7 cellular contexts compared by ENCODE assay signal in genomic region chr16:48365601-48366164, GRCh38. TPM values are rescaled to one million over a fixed set of nuclear protein-coding genes. Genes with fewer than 3 reads are reported as not detected.
DNase-seq lines count a peak whose midpoint lies in the region; ATAC-seq, FAIRE-seq and TF ChIP-seq lines count a peak whose summit lies in the region.

No MANE protein-coding gene starts in this region.

- H3K27ac ChIP-seq in caudate nucleus (ENCODE audit: low read depth, low read length) (peak overlapping the region; percentile 79), keratinocyte (ENCODE audit: control insufficient read depth, insufficient read depth, low read length) (peak overlapping the region; percentile 97)

- CTCF ChIA-PET in activated B cell treated with CpG ODN at 0.5 μM for 24 hours (lab: Charles Lee), result interaction anchor here (1.2 to 1.5 kb wide), 2 partner anchors 20 to 257 kb away, joined by 3 to 6 read pairs; no protein-coding TSS in a partner anchor

- no peaks in the 10 kb centered on the region for H3K9me3 ChIP-seq in keratinocyte (ENCODE audit: control insufficient read depth, low read depth, low read length)

- FAIRE-seq in keratinocyte (lab: Jason Lieb, UNC), result no peak

- DNase-seq in NCI-H1436 (lab: John Stamatoyannopoulos, UW) (peak; percentile 71), activated B cell treated with CpG ODN at 0.5 μM for 24 hours (peak; percentile 74), caudate nucleus (lab: John Stamatoyannopoulos, UW) (peak in 59 of 61 donors; percentile 44 to 86 (median 70)), keratinocyte (ENCODE audit: low read depth, low spot score) (no peak)
- peak; percentile 73 for DNase-seq in stimulated activated CD4-positive, alpha-beta T cell treated with anti-CD3 and anti-CD28 coated beads, Interleukin-12 subunit alpha, Interleukin-12 subunit beta, amount 100 ng/mL, for 4 hours

- H3K27ac Mint-ChIP-seq in activated B cell treated with CpG ODN at 0.5 μM for 24 hours, result peak overlapping the region; percentile 96

- H3K4me2 ChIP-seq in keratinocyte (ENCODE audit: control insufficient read depth, extremely low read depth, insufficient read depth, low read depth, low read length), result peak overlapping the region; percentile 92

- peaks cover 88% of the 10 kb centered on the region for H3K79me2 ChIP-seq in keratinocyte (ENCODE audit: control insufficient read depth, insufficient read depth, low read length)

- H3K9ac ChIP-seq in keratinocyte (ENCODE audit: control insufficient read depth, extremely low read depth, insufficient read depth, low read length), result peak overlapping the region; percentile 84

- intact Hi-C loops in activated B cell treated with CpG ODN at 0.5 μM for 24 hours (cut with micrococcal nuclease), result loop anchor here (1.0 to 5.0 kb wide), 7 partner anchors 20 to 1392 kb away; partner anchors contain the start of genes DNAJA2, LONP2, NETO2 and SIAH1

- H3K4me1 ChIP-seq in keratinocyte (ENCODE audit: control insufficient read depth, extremely low read depth, insufficient read depth, low read length), result peaks cover 33% of the 10 kb centered on the region

- peaks cover 6 to 7% of the 10 kb centered on the region in 2 experiments for H3K36me3 ChIP-seq in keratinocyte (ENCODE audit: control insufficient read depth in 2 of 2, extremely low read depth in 1 of 2, insufficient read depth in 2 of 2, low read length in 2 of 2)

- no peaks in the 10 kb centered on the region for H3K27me3 Mint-ChIP-seq in activated B cell treated with CpG ODN at 0.5 μM for 24 hours

- H3K4me3 Mint-ChIP-seq in activated B cell treated with CpG ODN at 0.5 μM for 24 hours, result peak overlapping the region; percentile 88

- no peaks in the 10 kb centered on the region for H3K9me3 Mint-ChIP-seq in activated B cell treated with CpG ODN at 0.5 μM for 24 hours

- ATAC-seq in GM18508 (IDR thresholded peaks at IDR 0.05; ENCODE audit: insufficient read depth, unreplicated experiment) (peak; percentile 47), HG02763 (IDR thresholded peaks at IDR 0.05; ENCODE audit: unreplicated experiment) (peak; percentile 91), activated B cell treated with CpG ODN at 0.5 μM for 24 hours (ENCODE audit: low read depth) (peak; percentile 94)

- peaks cover 65% of the 10 kb centered on the region for H3K4me1 Mint-ChIP-seq in activated B cell treated with CpG ODN at 0.5 μM for 24 hours

- H3K4me3 ChIP-seq in keratinocyte (ENCODE audit: control insufficient read depth in 2 of 3, extremely low read depth in 1 of 3, insufficient read depth in 2 of 3, low read depth in 1 of 3, low read length in 3 of 3), result peak overlapping the region; percentile 42 to 71 (median 60)

- no peak for TF ChIP-seq CTCF in activated B cell treated with CpG ODN at 0.5 μM for 24 hours (IDR thresholded peaks at IDR 0.05)
- TF ChIP-seq CTCF in keratinocyte (optimal IDR thresholded peaks at IDR 0.05 in 1 of 3, IDR thresholded peaks at IDR 0.05 in 1 of 3, conservative IDR thresholded peaks at IDR 0.05 in 1 of 3; ENCODE audit: extremely low read depth in 1 of 3, insufficient read depth in 2 of 3, low read length in 3 of 3), result peak in 2 of 3 experiments; percentile 15 to 17

- no peaks in the 10 kb centered on the region for H3K27me3 ChIP-seq in keratinocyte (ENCODE audit: control insufficient read depth, extremely low read depth, insufficient read depth, low read length)

- dilution Hi-C loops in keratinocyte (cut with MboI; ENCODE audit: extremely low pct_ligation_motif_present, low sequenced_read_pairs), result loop anchor here (25.0 kb wide), 1 partner anchor 147 kb away; no protein-coding TSS in a partner anchor

- no peak overlapping the region for H2AFZ ChIP-seq in keratinocyte (ENCODE audit: control insufficient read depth, low read length)

- POLR2A ChIA-PET in activated B cell treated with CpG ODN at 0.5 μM for 24 hours (lab: Charles Lee), result interaction anchor here (0.6 to 2.8 kb wide), 21 partner anchors 9 to 1513 kb away, joined by 3 to 49 read pairs (median 4); partner anchors contain the start of genes LONP2, N4BP1 and SIAH1

- H3K36me3 Mint-ChIP-seq in activated B cell treated with CpG ODN at 0.5 μM for 24 hours (ENCODE audit: low read depth), result peaks cover 15% of the 10 kb centered on the region

- peaks cover 7% of the 10 kb centered on the region for H4K20me1 ChIP-seq in keratinocyte (ENCODE audit: control insufficient read depth, extremely low read depth, insufficient read depth, low read length)

- no peaks in the 10 kb centered on the region for H3K9me1 ChIP-seq in keratinocyte (ENCODE audit: control insufficient read depth, extremely low read depth, insufficient read depth, low read length)

RNA-seq across cellular contexts. Expression of gene SIAH1, which starts 19.5 kb away (rescaled TPM):
- total RNA-seq in activated B cell treated with CpG ODN at 0.5 μM for 24 hours, result 26.9 and 31.5 TPM in 2 replicates
- 14.4 to 19.0 TPM (median 15.4 TPM) in 3 replicates for polyA plus RNA-seq in keratinocyte
- polyA plus RNA-seq in keratinocyte (2011; ENCODE audit: low read depth), result 9.1 TPM
- 8.8 and 15.0 TPM in 2 replicates for polyA plus RNA-seq in keratinocyte (2011; cell fraction: cytosol; rRNA removed)
- 25.0 and 29.5 TPM in 2 replicates for polyA plus RNA-seq in keratinocyte (2011; cell fraction: nucleus; rRNA removed)
- 11.0 and 29.4 TPM in 2 replicates for polyA plus RNA-seq in keratinocyte (2012; ENCODE audit: low replicate concordance)
- 9.1 to 22.1 TPM (median 20.8 TPM) in 3 replicates for polyA minus RNA-seq in keratinocyte
- polyA minus RNA-seq in keratinocyte (2011; cell fraction: cytosol; rRNA and poly(A)+ RNA removed), result 15.2 TPM
- polyA minus RNA-seq in keratinocyte (2011; cell fraction: nucleus; rRNA and poly(A)+ RNA removed), result 13.3 and 21.3 TPM in 2 replicates
